Comparison of ENCODE assay signal across 7 cellular contexts in genomic region chr5:115542076-115542475, GRCh38. TPM values are rescaled to one million over a fixed set of nuclear protein-coding genes. Genes with fewer than 3 reads are reported as not detected.
DNase-seq lines count a peak whose midpoint lies in the region; ATAC-seq, FAIRE-seq and TF ChIP-seq lines count a peak whose summit lies in the region.

No MANE protein-coding gene starts in this region.

- peak; percentile 5 for FAIRE-seq in GM18507 (lab: Jason Lieb, UNC)

- H3K27ac ChIP-seq in esophagus squamous epithelium, result peak overlapping the region in 3 of 4 donors; percentile 96 to 100 (median 99)

- intact Hi-C loops in esophagus squamous epithelium (cut with DNase I), result no loop called here

- DNase-seq in GM18507 (ENCODE audit: extremely low spot score, insufficient read length, low read depth) (no peak), RKO (ENCODE audit: low spot score) (peak; percentile 37), esophagus squamous epithelium (lab: John Stamatoyannopoulos, UW) (no peak), inferior parietal cortex (ENCODE audit: extremely low spot score) (no peak)

- no peak for TF ChIP-seq CTCF in esophagus squamous epithelium (IDR thresholded peaks at IDR 0.05)

- no peak for ATAC-seq in GM18520 (IDR thresholded peaks at IDR 0.05; ENCODE audit: unreplicated experiment)
- ATAC-seq in GM21526 (IDR thresholded peaks at IDR 0.05; ENCODE audit: low FRiP score, unreplicated experiment), result no peak

- no peak for TF ChIP-seq POLR2A in esophagus squamous epithelium (IDR thresholded peaks at IDR 0.05)

- H3K27me3 ChIP-seq in esophagus squamous epithelium, result no peaks in the 10 kb centered on the region
- H3K27me3 ChIP-seq in skeletal muscle satellite cell (ENCODE audit: control insufficient read depth, insufficient read depth, low read length), result no peaks in the 10 kb centered on the region

- WGBS in esophagus squamous epithelium, 2 donors, result 11 to 12% methylated on average over 3 of the region's 3 CpGs

- H3K9me3 ChIP-seq in esophagus squamous epithelium (peaks cover 3 to 9% (median 6%) of the 10 kb centered on the region in 3 donors), skeletal muscle satellite cell (replicated peaks; ENCODE audit: low read length) (peaks cover 3% of the 10 kb centered on the region)

- peaks cover 9 to 68% (median 16%) of the 10 kb centered on the region in 3 donors for H3K4me1 ChIP-seq in esophagus squamous epithelium
- H3K4me1 ChIP-seq in skeletal muscle satellite cell (ENCODE audit: control insufficient read depth, insufficient read depth, low read length), result peaks cover 21% of the 10 kb centered on the region

- peak overlapping the region; percentile 91 for H3K4me2 ChIP-seq in skeletal muscle satellite cell (ENCODE audit: low read length)

- H3K4me3 ChIP-seq in esophagus squamous epithelium (peak overlapping the region; percentile 65 to 93 (median 92)), skeletal muscle satellite cell (ENCODE audit: low read length) (peak overlapping the region; percentile 94)

- peaks cover 0 to 33% (median 0%) of the 10 kb centered on the region in 3 donors for H3K36me3 ChIP-seq in esophagus squamous epithelium
- peaks cover 55% of the 10 kb centered on the region for H3K36me3 ChIP-seq in skeletal muscle satellite cell (ENCODE audit: insufficient read depth, low read length)

- peak overlapping the region; percentile 98 for H3K9ac ChIP-seq in skeletal muscle satellite cell (ENCODE audit: low read depth, low read length)

RNA-seq across cellular contexts. Expression of gene FEM1C, which starts 2.5 kb away (rescaled TPM):
- 10 to 100 TPM in 3 of 4 donors, 1 to 10 TPM in 1; 8.2 to 23.1 (median 11.7) TPM for total RNA-seq in esophagus squamous epithelium
- total RNA-seq in skeletal muscle satellite cell (2012; rRNA removed), result 18.3 and 22.7 TPM in 2 replicates
